In the genomic region with DNA sequence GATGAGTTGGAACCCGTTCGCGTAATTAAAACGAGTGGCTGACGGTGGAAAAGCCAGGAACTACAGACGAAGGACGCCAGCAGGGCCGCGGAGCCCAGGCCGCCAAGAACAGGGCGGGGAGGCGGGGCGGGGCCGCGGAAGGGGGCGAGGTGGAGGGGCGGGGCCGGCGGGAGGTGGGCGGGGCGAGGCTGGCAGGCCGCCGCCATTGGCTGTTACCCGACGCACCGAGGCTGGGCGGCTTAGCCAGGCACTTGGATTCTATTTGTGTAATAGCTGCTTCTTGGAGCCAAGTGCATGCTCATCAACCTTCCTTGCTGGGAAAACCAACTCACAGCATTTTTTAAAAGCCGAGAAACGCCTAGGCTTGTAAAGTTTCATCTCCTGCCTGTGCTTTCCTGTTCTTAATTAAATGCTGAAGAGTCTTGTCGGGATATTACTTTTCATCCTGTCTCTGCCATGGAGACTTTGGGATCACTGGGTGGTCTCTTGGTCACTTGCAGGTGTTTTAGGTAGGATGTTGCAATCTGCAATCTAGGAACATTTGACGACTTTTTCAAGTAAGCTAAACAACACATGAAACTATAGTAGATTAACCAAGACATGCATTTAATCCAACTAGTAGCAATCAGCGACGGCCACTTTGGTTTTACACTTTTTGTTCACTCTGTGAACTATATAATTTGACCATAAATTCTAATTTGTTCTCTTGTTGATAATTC, we compare ENCODE assay signal across 8 cellular contexts.
A peak's percentile ranks its signal among the peaks of the same experiment; 100 is the strongest.
DNase-seq lines count a peak whose midpoint lies in the region; ATAC-seq and TF ChIP-seq lines count a peak whose summit lies in the region.

No MANE protein-coding gene starts in this region.

- H3K4me1 ChIP-seq in adrenal gland (replicated peaks in 1 of 2), result peaks cover 11 to 37% of the 10 kb centered on the region in 2 donors
- H3K4me1 ChIP-seq in heart left ventricle, result peaks cover 0 to 54% (median 32%) of the 10 kb centered on the region in 12 donors

- no peaks in the 10 kb centered on the region for H3K9me3 Mint-ChIP-seq in T-cell
- peaks cover 4% of the 10 kb centered on the region for H3K9me3 Mint-ChIP-seq in type B pancreatic cell

- H3K27me3 ChIP-seq in adrenal gland, result no peaks in the 10 kb centered on the region
- H3K27me3 ChIP-seq in heart left ventricle, result no peaks in the 10 kb centered on the region

- H3K36me3 ChIP-seq in adrenal gland (replicated peaks in 1 of 2) (no peaks in the 10 kb centered on the region), heart left ventricle (no peaks in the 10 kb centered on the region)

- peak; percentile 30 for DNase-seq in GM12864 (ENCODE audit: low read depth)
- DNase-seq in NCI-H1417 treated with DMSO at 0.1 percent for 48 hours (lab: John Stamatoyannopoulos, UW), result peak; percentile 71
- DNase-seq in T-cell, result peak in 33 of 34 experiments; percentile 65 to 89 (median 81)
- peak; percentile 89 to 96 (median 93) for DNase-seq in adrenal gland
- peak; percentile 90 to 94 (median 91) for DNase-seq in heart left ventricle
- DNase-seq in pons (ENCODE audit: low spot score), result peak; percentile 95
- peak; percentile 86 for DNase-seq in type B pancreatic cell (ENCODE audit: extremely low spot score, unreplicated experiment)

- H3K9me3 ChIP-seq in adrenal gland (replicated peaks in 1 of 3), result no peaks in the 10 kb centered on the region
- peaks cover 0 to 9% (median 0%) of the 10 kb centered on the region in 12 donors for H3K9me3 ChIP-seq in heart left ventricle

- TF ChIP-seq CTCF in GM12864 (IDR thresholded peaks at IDR 0.05; ENCODE audit: low read depth, low read length, missing control alignments) (no peak), adrenal gland (IDR thresholded peaks at IDR 0.05) (no peak), heart left ventricle (IDR thresholded peaks at IDR 0.05) (no peak), type B pancreatic cell (conservative IDR thresholded peaks at IDR 0.05) (no peak)

- intact Hi-C loops in adrenal gland (cut with DNase I), result no loop called here
- intact Hi-C loops in heart left ventricle (cut with DNase I), result loop anchor here (1.0 to 10.0 kb wide), 13 partner anchors 70 to 460 kb away; a partner anchor contains a TSS

- H3K27me3 Mint-ChIP-seq in T-cell, result no peaks in the 10 kb centered on the region
- H3K27me3 Mint-ChIP-seq in type B pancreatic cell, result no peaks in the 10 kb centered on the region

- peak overlapping the region; percentile 95 to 99 (median 99) for H3K27ac ChIP-seq in adrenal gland
- H3K27ac ChIP-seq in heart left ventricle, result peak overlapping the region; percentile 95 to 100 (median 99)

- CTCF ChIA-PET in T-cell (lab: Charles Lee), result interaction anchor here (0.6 to 1.7 kb wide), 2 partner anchors 12 to 210 kb away, joined by 3 to 7 read pairs; no protein-coding TSS in a partner anchor

- H3K36me3 Mint-ChIP-seq in T-cell, result no peaks in the 10 kb centered on the region
- H3K36me3 Mint-ChIP-seq in type B pancreatic cell, result peaks cover 6% of the 10 kb centered on the region

- ATAC-seq in HG02763 (IDR thresholded peaks at IDR 0.05; ENCODE audit: unreplicated experiment) (peak; percentile 50), T-cell (replicated peaks in 1 of 4) (peak; percentile 72 to 80 (median 74)), heart left ventricle (peak; percentile 85 to 93 (median 90))

- H3K4me3 Mint-ChIP-seq in T-cell (peak overlapping the region; percentile 88 to 95 (median 93)), type B pancreatic cell (peak overlapping the region; percentile 96)

- H3K27ac Mint-ChIP-seq in T-cell, result peak overlapping the region; percentile 97 to 99
- H3K27ac Mint-ChIP-seq in type B pancreatic cell, result peak overlapping the region; percentile 99

- H3K4me1 Mint-ChIP-seq in T-cell, result peaks cover 49 to 64% (median 62%) of the 10 kb centered on the region in 3 donors
- peaks cover 31% of the 10 kb centered on the region for H3K4me1 Mint-ChIP-seq in type B pancreatic cell (ENCODE audit: unreplicated experiment)

- POLR2A ChIA-PET in T-cell (lab: Charles Lee), result interaction anchor here (0.6 to 0.8 kb wide), 3 partner anchors 77 to 338 kb away, joined by 3 to 7 read pairs (median 6); no protein-coding TSS in a partner anchor

- 3 to 4% (median 4%) methylated on average over 26 to 33 of the region's 33 CpGs for WGBS in adrenal gland, 4 donors
- WGBS in heart left ventricle, 4 donors, result 4 to 5% (median 5%) methylated on average over 28 to 33 of the region's 33 CpGs

- TF ChIP-seq POLR2A in adrenal gland (IDR thresholded peaks at IDR 0.05), result peak; percentile 21 to 93
- no peak for TF ChIP-seq POLR2A in heart left ventricle (IDR thresholded peaks at IDR 0.05)

- peak overlapping the region; percentile 92 for H3K4me3 ChIP-seq in GM12864 (ENCODE audit: low read depth, low read length)
- peak overlapping the region in 3 of 4 donors; percentile 51 to 95 (median 90) for H3K4me3 ChIP-seq in adrenal gland
- peak overlapping the region; percentile 53 to 96 (median 82) for H3K4me3 ChIP-seq in heart left ventricle

Comparison
In these comparisons a context has a peak if more than half of its experiments do, and no peak if none do; other contexts are left out.
1. Peak in every context shown above with its lines: DNase-seq, ATAC-seq, H3K4me3 ChIP-seq and H3K27ac ChIP-seq.
2. DNase-seq: peak in every context shown above with its lines; median percentile 95 in pons; 93 in adrenal gland; 91 in heart left ventricle; 86 in type B pancreatic cell; 81 in T-cell; 71 in NCI-H1417 treated with DMSO at 0.1 percent for 48 hours; 30 in GM12864.
3. POLR2A ChIP-seq: peak in adrenal gland (2 of 2); none in heart left ventricle (0 of 2).
4. intact Hi-C loops: an anchor here in heart left ventricle (1.0 to 10.0 kb wide); none called in adrenal gland.